ENCODE assay signal across 8 cellular contexts in the genomic region with DNA sequence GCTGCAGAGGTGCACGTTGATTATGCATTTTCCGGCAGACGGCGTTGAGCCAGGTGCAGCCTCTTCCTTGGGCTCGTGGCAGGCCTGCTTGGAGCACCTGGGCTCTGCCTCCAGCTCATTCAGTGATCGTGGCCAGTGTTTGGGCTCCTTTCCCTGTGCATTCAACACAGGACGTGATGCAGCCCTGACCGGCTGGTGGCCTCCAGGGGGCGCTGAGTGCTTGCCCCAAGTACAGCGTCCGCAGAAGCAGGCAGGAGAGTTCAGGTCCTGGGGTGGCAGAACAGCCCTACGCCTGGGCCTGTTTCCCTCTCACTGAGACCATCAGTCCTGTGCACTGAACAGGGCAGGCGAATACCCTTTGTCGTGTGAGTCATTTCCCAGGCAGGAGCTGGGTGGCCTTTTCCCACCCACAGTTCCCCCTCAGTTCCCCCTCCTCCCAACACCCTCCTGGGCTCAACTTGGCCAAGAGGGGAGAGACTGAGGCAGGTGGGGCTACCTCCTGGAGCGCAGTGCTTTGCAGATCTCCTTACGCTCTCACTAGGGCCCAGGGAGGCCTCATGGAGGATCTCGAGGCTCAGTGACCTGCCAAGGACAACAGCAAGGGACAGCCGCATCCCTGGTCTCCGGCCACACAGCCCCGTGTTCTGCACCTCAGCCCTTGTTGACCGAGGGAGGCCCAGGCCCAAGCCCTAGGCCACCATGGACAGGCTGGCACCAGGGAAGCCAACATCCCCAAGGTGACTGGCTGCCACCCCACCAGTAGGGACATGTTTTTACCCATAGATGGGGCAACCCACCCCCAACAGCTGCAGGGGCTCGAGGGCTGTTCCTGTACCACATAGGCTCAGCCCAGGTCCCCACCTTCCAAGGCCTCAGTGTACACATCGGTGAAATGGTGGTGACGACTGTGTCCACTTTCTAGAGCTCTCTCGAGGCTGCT. TPM values are rescaled to one million over a fixed set of nuclear protein-coding genes. Genes with fewer than 3 reads are reported as not detected.
DNase-seq lines count a peak whose midpoint lies in the region; ATAC-seq and TF ChIP-seq lines count a peak whose summit lies in the region.

No MANE protein-coding gene starts in this region.

- DNase-seq in DMS79 (lab: John Stamatoyannopoulos, UW) (peak; percentile 34), LoVo (ENCODE audit: low spot score) (peak; percentile 65), SHP77 treated with DMSO at 0.1 percent for 48 hours (lab: John Stamatoyannopoulos, UW) (peak; percentile 12), foreskin keratinocyte (peak in 1 of 2 donors; percentile 60), osteoblast (ENCODE audit: insufficient read length, low spot score, missing footprints) (peak; percentile 92), substantia nigra (lab: John Stamatoyannopoulos, UW) (peak in 46 of 49 donors; percentile 7 to 84 (median 62))
- DNase-seq in activated T-helper 9 cell treated with anti-CD3 and anti-CD28 coated beads, Interleukin-2, amount 50 U/mL, for 16 hours (ENCODE audit: low read depth), result peak; percentile 68

- ATAC-seq in foreskin keratinocyte (peak; percentile 72), GM19455 (IDR thresholded peaks at IDR 0.05; ENCODE audit: unreplicated experiment) (no peak)

- peaks cover 19% of the 10 kb centered on the region for H4K20me1 ChIP-seq in osteoblast (ENCODE audit: insufficient read depth, low read length)

- H3K27ac ChIP-seq in foreskin keratinocyte (no peak overlapping the region), osteoblast (ENCODE audit: low read depth, low read length) (peak overlapping the region; percentile 28), substantia nigra (ENCODE audit: low read depth, low read length, poor library complexity, severe bottlenecking) (no peak overlapping the region)

- H3K79me2 ChIP-seq in osteoblast (ENCODE audit: insufficient read depth, low read length), result peaks cover 61% of the 10 kb centered on the region

- H3K36me3 ChIP-seq in osteoblast (ENCODE audit: insufficient read depth, low read length), result peaks cover 84% of the 10 kb centered on the region

- no peaks in the 10 kb centered on the region for H3K27me3 ChIP-seq in foreskin keratinocyte
- no peaks in the 10 kb centered on the region for H3K27me3 ChIP-seq in osteoblast (ENCODE audit: insufficient read depth, low read length)

- TF ChIP-seq CTCF in foreskin keratinocyte (conservative IDR thresholded peaks at IDR 0.05), result peak; percentile 90
- TF ChIP-seq CTCF in osteoblast (IDR thresholded peaks at IDR 0.05; ENCODE audit: extremely low read depth, low read depth, low read length), result peak; percentile 80

- H2AFZ ChIP-seq in osteoblast (ENCODE audit: low read length), result no peak overlapping the region

- H3K4me1 ChIP-seq in foreskin keratinocyte (no peaks in the 10 kb centered on the region), osteoblast (ENCODE audit: insufficient read depth, low read length) (no peaks in the 10 kb centered on the region)

- no peak overlapping the region for H3K4me3 ChIP-seq in osteoblast (ENCODE audit: insufficient read depth, low read length)

- H3K9me3 ChIP-seq in osteoblast (ENCODE audit: low read depth, low read length), result no peaks in the 10 kb centered on the region

- no peak overlapping the region for H3K4me2 ChIP-seq in osteoblast (ENCODE audit: insufficient read depth, low read length)

RNA-seq across cellular contexts. Expression of a gene that starts 52.9 kb away (rescaled TPM):
- total RNA-seq in foreskin keratinocyte (9.8 and 11.0 TPM in 2 replicates), osteoblast (12.3 and 13.0 TPM in 2 replicates)
- 10.5 and 11.1 TPM in 2 replicates for polyA plus RNA-seq in foreskin keratinocyte

RNA-seq across cellular contexts. Expression of a gene that starts 53.0 kb away (rescaled TPM):
- total RNA-seq in foreskin keratinocyte (2,227 and 2,321 TPM in 2 replicates), osteoblast (1,103 and 1,259 TPM in 2 replicates)
- polyA plus RNA-seq in foreskin keratinocyte, result 3,069 and 3,317 TPM in 2 replicates
